Comparison of ENCODE assay signal across 20 cellular contexts in genomic region chr1:233672732-233673131, GRCh38. TPM values are rescaled to one million over a fixed set of nuclear protein-coding genes. Genes with fewer than 3 reads are reported as not detected.
"Had no signal": no experiment of that assay in that cellular context is flagged by ENCODE, and none has a peak within 500 bp of the region (broad histone marks: within the 10 kb centered on the region; RNA-seq: fewer than 3 reads in every experiment).

No MANE protein-coding gene starts in this region.

- H3K27ac ChIP-seq: esophagus muscularis mucosa, gastroesophageal sphincter, heart left ventricle, ovary, thyroid gland had no signal

- H3K4me1 Mint-ChIP-seq: immature natural killer cell, naive B cell had no signal

- FAIRE-seq: urothelium cell line had no signal

- H3K9me3 ChIP-seq: esophagus muscularis mucosa, gastroesophageal sphincter, ovary, thyroid gland had no signal

- ATAC-seq: activated CD4-positive, alpha-beta T cell treated with anti-CD3 and anti-CD28 coated beads for 36 hours; gastroesophageal sphincter; heart left ventricle; WTC11 had no signal

- H3K4me3 Mint-ChIP-seq: activated CD4-positive, alpha-beta T cell treated with anti-CD3 and anti-CD28 coated beads for 36 hours; activated naive CD8-positive, alpha-beta T cell; activated T-helper 1 cell treated with anti-CD3 and anti-CD28 coated beads, Interleukin-12 subunit alpha, Interleukin-12 subunit beta, Interleukin-2, Interleukin-4 antibody, amounts not matched to agents 30 ng/mL and 10 ng/mL and 1 ng/mL, durations not matched to agents 14 hours and 24 hours and 36 hours; immature natural killer cell; naive B cell; WTC11 had no signal

- DNase-seq: activated CD4-positive, alpha-beta T cell treated with anti-CD3 and anti-CD28 coated beads for 36 hours; activated CD4-positive, alpha-beta T cell treated with anti-CD3 and anti-CD28 coated beads, Interleukin-2, amount 50 U/mL, for 48 hours; effector CD8-positive, alpha-beta T cell; heart left ventricle; immature natural killer cell; midbrain; naive B cell; ovary; stimulated activated CD4-positive, alpha-beta T cell treated with anti-CD3 and anti-CD28 coated beads, Interleukin-12 subunit alpha, Interleukin-12 subunit beta, amount 100 ng/mL, for 4 hours; stimulated activated CD4-positive, alpha-beta T cell treated with anti-CD3 and anti-CD28 coated beads, Interleukin-1b, Interleukin-23, amount 100 ng/mL, for 48 hours; stimulated activated CD8-positive, alpha-beta memory T cell treated with anti-CD3 and anti-CD28 coated beads, Interleukin-4, amount 100 ng/mL, for 48 hours; stimulated activated naive CD4-positive, alpha-beta T cell; SW 1271; thyroid gland had no signal

- H3K4me1 ChIP-seq: thyroid gland had no signal

- H3K4me3 ChIP-seq: esophagus muscularis mucosa, gastroesophageal sphincter, heart left ventricle, ovary, thyroid gland had no signal

- H3K36me3 ChIP-seq: esophagus muscularis mucosa, gastroesophageal sphincter, heart left ventricle, ovary, thyroid gland had no signal

- H3K27me3 ChIP-seq: esophagus muscularis mucosa, gastroesophageal sphincter, heart left ventricle, ovary, thyroid gland had no signal

- H3K36me3 Mint-ChIP-seq: activated naive CD8-positive, alpha-beta T cell; immature natural killer cell; naive B cell had no signal

- H3K27ac Mint-ChIP-seq: activated CD4-positive, alpha-beta T cell treated with anti-CD3 and anti-CD28 coated beads for 36 hours; activated naive CD8-positive, alpha-beta T cell; activated T-helper 1 cell treated with anti-CD3 and anti-CD28 coated beads, Interleukin-12 subunit alpha, Interleukin-12 subunit beta, Interleukin-2, Interleukin-4 antibody, amounts not matched to agents 30 ng/mL and 10 ng/mL and 1 ng/mL, durations not matched to agents 14 hours and 24 hours and 36 hours; immature natural killer cell; naive B cell; WTC11 had no signal

- H3K9me3 Mint-ChIP-seq: activated T-helper 1 cell treated with anti-CD3 and anti-CD28 coated beads, Interleukin-12 subunit alpha, Interleukin-12 subunit beta, Interleukin-2, Interleukin-4 antibody, amounts not matched to agents 30 ng/mL and 10 ng/mL and 1 ng/mL, durations not matched to agents 14 hours and 24 hours and 36 hours had no signal

RNA-seq across cellular contexts. Expression of gene KCNK1, which starts 58.8 kb away (rescaled TPM):
- polyA plus RNA-seq: immature natural killer cell had no signal
